1 cellular context compared by ENCODE assay signal in genomic region chr9:129202613-129203555, GRCh38.
TF ChIP-seq lines count a peak whose summit lies in the region.

No MANE protein-coding gene starts in this region.

TF ChIP-seq in K562, 482 proteins besides CTCF, POLR2A, EP300 and RAD21 (continued from another document and continues in another):
- TF ChIP-seq, protein P1, sequence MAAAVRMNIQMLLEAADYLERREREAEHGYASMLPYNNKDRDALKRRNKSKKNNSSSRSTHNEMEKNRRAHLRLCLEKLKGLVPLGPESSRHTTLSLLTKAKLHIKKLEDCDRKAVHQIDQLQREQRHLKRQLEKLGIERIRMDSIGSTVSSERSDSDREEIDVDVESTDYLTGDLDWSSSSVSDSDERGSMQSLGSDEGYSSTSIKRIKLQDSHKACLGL (CRISPR knock-in tag; IDR thresholded peaks at IDR 0.05; ENCODE audit: borderline replicate concordance, poor library complexity, severe bottlenecking), result no peak
- TF ChIP-seq DNMT1 (IDR thresholded peaks at IDR 0.05), result no peak
- no peak for TF ChIP-seq NR3C1 (CRISPR knock-in tag; IDR thresholded peaks at IDR 0.05)
- TF ChIP-seq EP400 (IDR thresholded peaks at IDR 0.05), result no peak
- no peak for TF ChIP-seq ZNF431 (CRISPR knock-in tag; IDR thresholded peaks at IDR 0.05)
- TF ChIP-seq SP1 (CRISPR knock-in tag; IDR thresholded peaks at IDR 0.05), result peak; percentile 96
- TF ChIP-seq, protein P2, sequence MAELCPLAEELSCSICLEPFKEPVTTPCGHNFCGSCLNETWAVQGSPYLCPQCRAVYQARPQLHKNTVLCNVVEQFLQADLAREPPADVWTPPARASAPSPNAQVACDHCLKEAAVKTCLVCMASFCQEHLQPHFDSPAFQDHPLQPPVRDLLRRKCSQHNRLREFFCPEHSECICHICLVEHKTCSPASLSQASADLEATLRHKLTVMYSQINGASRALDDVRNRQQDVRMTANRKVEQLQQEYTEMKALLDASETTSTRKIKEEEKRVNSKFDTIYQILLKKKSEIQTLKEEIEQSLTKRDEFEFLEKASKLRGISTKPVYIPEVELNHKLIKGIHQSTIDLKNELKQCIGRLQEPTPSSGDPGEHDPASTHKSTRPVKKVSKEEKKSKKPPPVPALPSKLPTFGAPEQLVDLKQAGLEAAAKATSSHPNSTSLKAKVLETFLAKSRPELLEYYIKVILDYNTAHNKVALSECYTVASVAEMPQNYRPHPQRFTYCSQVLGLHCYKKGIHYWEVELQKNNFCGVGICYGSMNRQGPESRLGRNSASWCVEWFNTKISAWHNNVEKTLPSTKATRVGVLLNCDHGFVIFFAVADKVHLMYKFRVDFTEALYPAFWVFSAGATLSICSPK (IDR thresholded peaks at IDR 0.05; ENCODE audit: borderline replicate concordance), result no peak
- no peak for TF ChIP-seq ERF (CRISPR knock-in tag; IDR thresholded peaks at IDR 0.05)
- no peak for TF ChIP-seq ZNF133 (CRISPR knock-in tag; IDR thresholded peaks at IDR 0.05)
- TF ChIP-seq NFYB (IDR thresholded peaks at IDR 0.05; ENCODE audit: extremely low read depth, insufficient read length), result no peak
- TF ChIP-seq, protein P3, sequence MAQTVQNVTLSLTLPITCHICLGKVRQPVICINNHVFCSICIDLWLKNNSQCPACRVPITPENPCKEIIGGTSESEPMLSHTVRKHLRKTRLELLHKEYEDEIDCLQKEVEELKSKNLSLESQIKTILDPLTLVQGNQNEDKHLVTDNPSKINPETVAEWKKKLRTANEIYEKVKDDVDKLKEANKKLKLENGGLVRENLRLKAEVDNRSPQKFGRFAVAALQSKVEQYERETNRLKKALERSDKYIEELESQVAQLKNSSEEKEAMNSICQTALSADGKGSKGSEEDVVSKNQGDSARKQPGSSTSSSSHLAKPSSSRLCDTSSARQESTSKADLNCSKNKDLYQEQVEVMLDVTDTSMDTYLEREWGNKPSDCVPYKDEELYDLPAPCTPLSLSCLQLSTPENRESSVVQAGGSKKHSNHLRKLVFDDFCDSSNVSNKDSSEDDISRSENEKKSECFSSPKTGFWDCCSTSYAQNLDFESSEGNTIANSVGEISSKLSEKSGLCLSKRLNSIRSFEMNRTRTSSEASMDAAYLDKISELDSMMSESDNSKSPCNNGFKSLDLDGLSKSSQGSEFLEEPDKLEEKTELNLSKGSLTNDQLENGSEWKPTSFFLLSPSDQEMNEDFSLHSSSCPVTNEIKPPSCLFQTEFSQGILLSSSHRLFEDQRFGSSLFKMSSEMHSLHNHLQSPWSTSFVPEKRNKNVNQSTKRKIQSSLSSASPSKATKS (CRISPR knock-in tag; IDR thresholded peaks at IDR 0.05), result no peak
- no peak for TF ChIP-seq MAFK (IDR thresholded peaks at IDR 0.05; ENCODE audit: low read length)
- TF ChIP-seq, protein P4, sequence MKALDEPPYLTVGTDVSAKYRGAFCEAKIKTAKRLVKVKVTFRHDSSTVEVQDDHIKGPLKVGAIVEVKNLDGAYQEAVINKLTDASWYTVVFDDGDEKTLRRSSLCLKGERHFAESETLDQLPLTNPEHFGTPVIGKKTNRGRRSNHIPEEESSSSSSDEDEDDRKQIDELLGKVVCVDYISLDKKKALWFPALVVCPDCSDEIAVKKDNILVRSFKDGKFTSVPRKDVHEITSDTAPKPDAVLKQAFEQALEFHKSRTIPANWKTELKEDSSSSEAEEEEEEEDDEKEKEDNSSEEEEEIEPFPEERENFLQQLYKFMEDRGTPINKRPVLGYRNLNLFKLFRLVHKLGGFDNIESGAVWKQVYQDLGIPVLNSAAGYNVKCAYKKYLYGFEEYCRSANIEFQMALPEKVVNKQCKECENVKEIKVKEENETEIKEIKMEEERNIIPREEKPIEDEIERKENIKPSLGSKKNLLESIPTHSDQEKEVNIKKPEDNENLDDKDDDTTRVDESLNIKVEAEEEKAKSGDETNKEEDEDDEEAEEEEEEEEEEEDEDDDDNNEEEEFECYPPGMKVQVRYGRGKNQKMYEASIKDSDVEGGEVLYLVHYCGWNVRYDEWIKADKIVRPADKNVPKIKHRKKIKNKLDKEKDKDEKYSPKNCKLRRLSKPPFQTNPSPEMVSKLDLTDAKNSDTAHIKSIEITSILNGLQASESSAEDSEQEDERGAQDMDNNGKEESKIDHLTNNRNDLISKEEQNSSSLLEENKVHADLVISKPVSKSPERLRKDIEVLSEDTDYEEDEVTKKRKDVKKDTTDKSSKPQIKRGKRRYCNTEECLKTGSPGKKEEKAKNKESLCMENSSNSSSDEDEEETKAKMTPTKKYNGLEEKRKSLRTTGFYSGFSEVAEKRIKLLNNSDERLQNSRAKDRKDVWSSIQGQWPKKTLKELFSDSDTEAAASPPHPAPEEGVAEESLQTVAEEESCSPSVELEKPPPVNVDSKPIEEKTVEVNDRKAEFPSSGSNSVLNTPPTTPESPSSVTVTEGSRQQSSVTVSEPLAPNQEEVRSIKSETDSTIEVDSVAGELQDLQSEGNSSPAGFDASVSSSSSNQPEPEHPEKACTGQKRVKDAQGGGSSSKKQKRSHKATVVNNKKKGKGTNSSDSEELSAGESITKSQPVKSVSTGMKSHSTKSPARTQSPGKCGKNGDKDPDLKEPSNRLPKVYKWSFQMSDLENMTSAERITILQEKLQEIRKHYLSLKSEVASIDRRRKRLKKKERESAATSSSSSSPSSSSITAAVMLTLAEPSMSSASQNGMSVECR (CRISPR knock-in tag; IDR thresholded peaks at IDR 0.05), result 0 out of 2 replicates have a peak, but pooled peaks have one; percentile 51
- no peak for TF ChIP-seq DEAF1 (CRISPR knock-in tag; IDR thresholded peaks at IDR 0.05)
- no peak for TF ChIP-seq STAG1 (CRISPR knock-in tag; IDR thresholded peaks at IDR 0.05; ENCODE audit: borderline replicate concordance)
- TF ChIP-seq ZNF165 (CRISPR knock-in tag; IDR thresholded peaks at IDR 0.05; ENCODE audit: borderline replicate concordance), result no peak
- TF ChIP-seq XRCC3 (IDR thresholded peaks at IDR 0.05), result no peak
- TF ChIP-seq, protein P5, sequence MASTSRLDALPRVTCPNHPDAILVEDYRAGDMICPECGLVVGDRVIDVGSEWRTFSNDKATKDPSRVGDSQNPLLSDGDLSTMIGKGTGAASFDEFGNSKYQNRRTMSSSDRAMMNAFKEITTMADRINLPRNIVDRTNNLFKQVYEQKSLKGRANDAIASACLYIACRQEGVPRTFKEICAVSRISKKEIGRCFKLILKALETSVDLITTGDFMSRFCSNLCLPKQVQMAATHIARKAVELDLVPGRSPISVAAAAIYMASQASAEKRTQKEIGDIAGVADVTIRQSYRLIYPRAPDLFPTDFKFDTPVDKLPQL (IDR thresholded peaks at IDR 0.05; ENCODE audit: extremely low read depth, insufficient read length), result no peak
- TF ChIP-seq C11orf30 (IDR thresholded peaks at IDR 0.05; ENCODE audit: low read depth), result no peak
- peak; percentile 55; the same call in 1 of the 2 replicates for TF ChIP-seq PHF8 (IDR thresholded peaks at IDR 0.05; ENCODE audit: borderline replicate concordance, low read length)
- TF ChIP-seq ZNF717 (CRISPR knock-in tag; IDR thresholded peaks at IDR 0.05), result no peak
- TF ChIP-seq, protein P6, sequence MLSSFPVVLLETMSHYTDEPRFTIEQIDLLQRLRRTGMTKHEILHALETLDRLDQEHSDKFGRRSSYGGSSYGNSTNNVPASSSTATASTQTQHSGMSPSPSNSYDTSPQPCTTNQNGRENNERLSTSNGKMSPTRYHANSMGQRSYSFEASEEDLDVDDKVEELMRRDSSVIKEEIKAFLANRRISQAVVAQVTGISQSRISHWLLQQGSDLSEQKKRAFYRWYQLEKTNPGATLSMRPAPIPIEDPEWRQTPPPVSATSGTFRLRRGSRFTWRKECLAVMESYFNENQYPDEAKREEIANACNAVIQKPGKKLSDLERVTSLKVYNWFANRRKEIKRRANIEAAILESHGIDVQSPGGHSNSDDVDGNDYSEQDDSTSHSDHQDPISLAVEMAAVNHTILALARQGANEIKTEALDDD (IDR thresholded peaks at IDR 0.05), result no peak
- TF ChIP-seq DPF2 (IDR thresholded peaks at IDR 0.05), result no peak
- TF ChIP-seq PHB2 (IDR thresholded peaks at IDR 0.05; ENCODE audit: low read depth), result no peak
- no peak for TF ChIP-seq SP2 (IDR thresholded peaks at IDR 0.05; ENCODE audit: extremely low read depth, low read depth, low read length, poor library complexity, severe bottlenecking)
- TF ChIP-seq, protein P7, sequence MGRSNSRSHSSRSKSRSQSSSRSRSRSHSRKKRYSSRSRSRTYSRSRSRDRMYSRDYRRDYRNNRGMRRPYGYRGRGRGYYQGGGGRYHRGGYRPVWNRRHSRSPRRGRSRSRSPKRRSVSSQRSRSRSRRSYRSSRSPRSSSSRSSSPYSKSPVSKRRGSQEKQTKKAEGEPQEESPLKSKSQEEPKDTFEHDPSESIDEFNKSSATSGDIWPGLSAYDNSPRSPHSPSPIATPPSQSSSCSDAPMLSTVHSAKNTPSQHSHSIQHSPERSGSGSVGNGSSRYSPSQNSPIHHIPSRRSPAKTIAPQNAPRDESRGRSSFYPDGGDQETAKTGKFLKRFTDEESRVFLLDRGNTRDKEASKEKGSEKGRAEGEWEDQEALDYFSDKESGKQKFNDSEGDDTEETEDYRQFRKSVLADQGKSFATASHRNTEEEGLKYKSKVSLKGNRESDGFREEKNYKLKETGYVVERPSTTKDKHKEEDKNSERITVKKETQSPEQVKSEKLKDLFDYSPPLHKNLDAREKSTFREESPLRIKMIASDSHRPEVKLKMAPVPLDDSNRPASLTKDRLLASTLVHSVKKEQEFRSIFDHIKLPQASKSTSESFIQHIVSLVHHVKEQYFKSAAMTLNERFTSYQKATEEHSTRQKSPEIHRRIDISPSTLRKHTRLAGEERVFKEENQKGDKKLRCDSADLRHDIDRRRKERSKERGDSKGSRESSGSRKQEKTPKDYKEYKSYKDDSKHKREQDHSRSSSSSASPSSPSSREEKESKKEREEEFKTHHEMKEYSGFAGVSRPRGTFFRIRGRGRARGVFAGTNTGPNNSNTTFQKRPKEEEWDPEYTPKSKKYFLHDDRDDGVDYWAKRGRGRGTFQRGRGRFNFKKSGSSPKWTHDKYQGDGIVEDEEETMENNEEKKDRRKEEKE (IDR thresholded peaks at IDR 0.05; ENCODE audit: borderline replicate concordance in 1 of 2, control insufficient read depth in 1 of 2, low read depth in 2 of 2, low read length in 1 of 2), result no peak
- TF ChIP-seq FOXJ3 (CRISPR knock-in tag; IDR thresholded peaks at IDR 0.05), result no peak
- no peak for TF ChIP-seq SIN3A (IDR thresholded peaks at IDR 0.05; ENCODE audit: borderline replicate concordance in 2 of 2, control insufficient read depth in 1 of 2, low read depth in 2 of 2, low read length in 2 of 2)
- no peak for TF ChIP-seq KDM5B (IDR thresholded peaks at IDR 0.05; ENCODE audit: insufficient replicate concordance, low read depth, low read length)
- TF ChIP-seq, protein P8, sequence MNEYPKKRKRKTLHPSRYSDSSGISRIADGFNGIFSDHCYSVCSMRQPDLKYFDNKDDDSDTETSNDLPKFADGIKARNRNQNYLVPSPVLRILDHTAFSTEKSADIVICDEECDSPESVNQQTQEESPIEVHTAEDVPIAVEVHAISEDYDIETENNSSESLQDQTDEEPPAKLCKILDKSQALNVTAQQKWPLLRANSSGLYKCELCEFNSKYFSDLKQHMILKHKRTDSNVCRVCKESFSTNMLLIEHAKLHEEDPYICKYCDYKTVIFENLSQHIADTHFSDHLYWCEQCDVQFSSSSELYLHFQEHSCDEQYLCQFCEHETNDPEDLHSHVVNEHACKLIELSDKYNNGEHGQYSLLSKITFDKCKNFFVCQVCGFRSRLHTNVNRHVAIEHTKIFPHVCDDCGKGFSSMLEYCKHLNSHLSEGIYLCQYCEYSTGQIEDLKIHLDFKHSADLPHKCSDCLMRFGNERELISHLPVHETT (CRISPR knock-in tag; conservative IDR thresholded peaks at IDR 0.05 in 1 of 2, IDR thresholded peaks at IDR 0.05 in 1 of 2), result peak in 1 of 2 experiments; percentile 85; a peak in 2 of 4 replicates
- no peak for TF ChIP-seq SLC30A9 (CRISPR knock-in tag; IDR thresholded peaks at IDR 0.05)
- TF ChIP-seq STAT6 (CRISPR knock-in tag; IDR thresholded peaks at IDR 0.05), result no peak
- TF ChIP-seq POLR2B (IDR thresholded peaks at IDR 0.05; ENCODE audit: low read depth, partially characterized antibody), result no peak
- no peak for TF ChIP-seq ELF1 (tag; IDR thresholded peaks at IDR 0.05)
- no peak for TF ChIP-seq THRA (IDR thresholded peaks at IDR 0.05)
- no peak for TF ChIP-seq ZNF311 (CRISPR knock-in tag; IDR thresholded peaks at IDR 0.05)
- TF ChIP-seq CBX2 (IDR thresholded peaks at IDR 0.05; ENCODE audit: insufficient read depth, low read length, poor library complexity, severe bottlenecking), result no peak
- TF ChIP-seq CHD4 (IDR thresholded peaks at IDR 0.05; ENCODE audit: insufficient read depth, insufficient replicate concordance, low read depth, low read length, poor library complexity, severe bottlenecking), result peak; percentile 42
- TF ChIP-seq TBP (optimal IDR thresholded peaks at IDR 0.05; ENCODE audit: low read depth, low read length), result no peak
